8 cellular contexts compared by ENCODE assay signal in the genomic region with DNA sequence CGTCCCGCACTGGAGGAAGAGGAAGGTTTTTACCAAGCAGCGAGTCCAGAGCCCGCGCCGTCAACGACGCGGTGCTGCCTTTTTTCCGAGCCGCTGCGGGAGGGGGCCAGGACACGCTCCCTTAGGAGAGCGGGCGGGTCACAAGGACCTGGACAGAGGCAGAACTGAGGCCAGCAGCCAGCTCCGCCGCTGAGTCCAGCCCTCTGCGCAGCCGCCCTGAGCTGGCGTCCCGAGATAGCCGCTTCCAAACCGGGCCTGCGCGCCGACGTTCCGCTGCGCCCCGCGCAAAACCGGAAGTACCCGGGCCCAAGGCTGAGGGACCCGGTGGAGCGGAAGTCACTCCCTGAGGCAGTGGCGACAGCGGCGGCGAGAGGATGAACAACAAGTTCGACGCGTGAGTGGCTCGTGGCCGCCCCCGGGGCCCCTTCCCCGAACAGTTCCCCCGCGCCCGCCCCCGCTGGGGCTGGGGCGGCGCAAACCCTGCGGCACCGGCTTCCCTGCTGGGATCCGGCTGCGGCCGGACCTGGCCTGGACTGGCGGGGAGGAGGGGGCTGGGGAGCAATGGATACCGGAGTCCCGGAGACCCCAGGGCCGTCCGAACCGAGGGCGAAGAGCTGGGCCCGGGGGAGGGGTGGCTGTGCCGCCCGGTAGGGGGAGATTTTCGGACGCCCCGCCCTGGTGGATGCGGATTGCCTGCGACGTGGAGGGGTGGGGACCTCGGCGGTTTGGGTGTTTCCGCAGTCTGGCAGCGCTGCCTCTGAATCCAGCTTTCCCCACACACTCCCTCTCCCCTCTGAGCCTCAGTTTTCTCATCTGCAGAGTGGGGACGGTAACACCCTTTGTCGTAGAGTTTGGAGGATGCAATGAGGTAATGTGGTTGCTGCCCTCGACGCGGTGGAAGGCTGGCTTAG. TPM values are rescaled to one million over a fixed set of nuclear protein-coding genes. Genes with fewer than 3 reads are reported as not detected.
A peak's percentile ranks its signal among the peaks of the same experiment; 100 is the strongest.
DNase-seq lines count a peak whose midpoint lies in the region; ATAC-seq, FAIRE-seq and TF ChIP-seq lines count a peak whose summit lies in the region.

A gene with protein sequence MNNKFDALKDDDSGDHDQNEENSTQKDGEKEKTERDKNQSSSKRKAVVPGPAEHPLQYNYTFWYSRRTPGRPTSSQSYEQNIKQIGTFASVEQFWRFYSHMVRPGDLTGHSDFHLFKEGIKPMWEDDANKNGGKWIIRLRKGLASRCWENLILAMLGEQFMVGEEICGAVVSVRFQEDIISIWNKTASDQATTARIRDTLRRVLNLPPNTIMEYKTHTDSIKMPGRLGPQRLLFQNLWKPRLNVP (plus strand): TSS at position 339 of the 911 bp plus-strand sequence. CDS start 36 bp downstream, at position 375.
A gene (minus strand): TSS at position 207 of the 911 bp plus-strand sequence. CDS start 675 bp downstream, outside the sequence.

- ATAC-seq in GM19035 (IDR thresholded peaks at IDR 0.05; ENCODE audit: unreplicated experiment): peak; percentile 98
- ATAC-seq in HG03342 (IDR thresholded peaks at IDR 0.05; ENCODE audit: unreplicated experiment): peak; percentile 92
- ATAC-seq in activated CD4-positive, CD25-positive, alpha-beta regulatory T cell treated with anti-CD3 and anti-CD28 coated beads, Interleukin-2, amount 50 U/mL, for 24 hours: peak; percentile 95 to 96

- FAIRE-seq in kidney (lab: Jason Lieb, UNC): no peak

- H3K9ac ChIP-seq in kidney (ENCODE audit: low read length in 2 of 2): peak within 1 kb of the TSS; percentile 77 to 92

- H3K4me1 ChIP-seq in kidney (ENCODE audit: control insufficient read depth in 1 of 2, insufficient read depth in 1 of 2, low read depth in 1 of 2, low read length in 2 of 2): peaks cover 20 to 22% of the 10 kb centered on the region in 2 donors

- no peaks in the 10 kb centered on the region for H3K36me3 ChIP-seq in kidney (ENCODE audit: control insufficient read depth in 1 of 2, insufficient read depth in 2 of 2, low read length in 2 of 2)

- H3K4me3 ChIP-seq in kidney (ENCODE audit: low read length in 2 of 2): peak within 1 kb of the TSS; percentile 71 to 99

- H3K27ac ChIP-seq in kidney (ENCODE audit: low read depth in 2 of 2, low read length in 2 of 2): peak within 1 kb of the TSS; percentile 91 to 94

- TF ChIP-seq CTCF in kidney (IDR thresholded peaks at IDR 0.05; ENCODE audit: borderline replicate concordance, extremely low read depth, insufficient read depth): peak; percentile 23

- H3K9me3 ChIP-seq in kidney (ENCODE audit: control insufficient read depth in 1 of 2, low read length in 2 of 2): no peaks in the 10 kb centered on the region

- intact Hi-C loops in kidney (cut with DNase I): no loop called here

- DNase-seq in AML-193 (lab: John Stamatoyannopoulos, UW) (peak; percentile 81 to 89), NCI-H345 treated with DMSO at 0.1 percent for 48 hours (lab: John Stamatoyannopoulos, UW; ENCODE audit: unreplicated experiment) (peak; percentile 80), cerebellar cortex (ENCODE audit: low spot score) (peak; percentile 91), kidney (peak; percentile 98)
- peak; percentile 95 for DNase-seq in stimulated activated CD4-positive, alpha-beta T cell treated with anti-CD3 and anti-CD28 coated beads, Interleukin-15, amount 100 ng/mL, for 24 hours

RNA-seq across cellular contexts. Expression of the first gene that starts in this region (rescaled TPM):
- 79.2 TPM for total RNA-seq in kidney
- 78.3 TPM for polyA plus RNA-seq in kidney (ENCODE audit: insufficient read depth, low read depth, low replicate concordance)

RNA-seq across cellular contexts. Expression of the second gene that starts in this region (rescaled TPM):
- 7.0 TPM for total RNA-seq in kidney
- polyA plus RNA-seq in kidney (ENCODE audit: insufficient read depth, low read depth, low replicate concordance): 4.8 TPM

Comparison
In these comparisons a context has a peak if more than half of its experiments do, and no peak if none do; other contexts are left out.
1. Peak in every context shown above with its lines: DNase-seq, ATAC-seq, H3K4me3 ChIP-seq and H3K27ac ChIP-seq.